Comparison of ENCODE assay signal across 8 cellular contexts in genomic region chr9:121206516-121207370, GRCh38. TPM values are rescaled to one million over a fixed set of nuclear protein-coding genes. Genes with fewer than 3 reads are reported as not detected.
DNase-seq lines count a peak whose midpoint lies in the region; ATAC-seq, FAIRE-seq and TF ChIP-seq lines count a peak whose summit lies in the region.

No MANE protein-coding gene starts in this region.

- ATAC-seq in GM19455 (IDR thresholded peaks at IDR 0.05; ENCODE audit: unreplicated experiment) (peak; percentile 24), HG03175 (IDR thresholded peaks at IDR 0.05; ENCODE audit: unreplicated experiment) (peak; percentile 36)

- H3K36me3 Mint-ChIP-seq in dendritic cell treated with granulocyte-macrophage colony-stimulating factor and Interleukin-4, amounts not matched to agents 40 ng/mL and 50 ng/mL, for 4 days (ENCODE audit: low read depth), result peaks cover 2% of the 10 kb centered on the region

- TF ChIP-seq POLR2A in GM12892 (IDR thresholded peaks at IDR 0.05; ENCODE audit: low read depth, low read length) (no peak), transverse colon (IDR thresholded peaks at IDR 0.05) (no peak), esophagus muscularis mucosa (IDR thresholded peaks at IDR 0.05; ENCODE audit: low read depth) (no peak)

- H3K36me3 ChIP-seq in transverse colon (no peaks in the 10 kb centered on the region), esophagus muscularis mucosa (no peaks in the 10 kb centered on the region)

- H3K4me1 ChIP-seq in transverse colon, result peaks cover 0 to 5% (median 0%) of the 10 kb centered on the region in 4 donors
- H3K4me1 ChIP-seq in esophagus muscularis mucosa, result peaks cover 0 to 8% (median 6%) of the 10 kb centered on the region in 4 donors

- H3K27ac ChIP-seq in transverse colon (no peak overlapping the region), esophagus muscularis mucosa (replicated peaks in 1 of 4) (no peak overlapping the region)

- H3K27ac Mint-ChIP-seq in dendritic cell treated with granulocyte-macrophage colony-stimulating factor and Interleukin-4, amounts not matched to agents 40 ng/mL and 50 ng/mL, for 4 days, result peak overlapping the region; percentile 50

- 76 to 79% methylated on average over 8 of the region's 8 CpGs for WGBS in transverse colon (ENCODE audit: low coverage in 1 of 2), 2 donors
- WGBS in esophagus muscularis mucosa, result 66% methylated on average over 8 of the region's 8 CpGs

- intact Hi-C loops in dendritic cell treated with granulocyte-macrophage colony-stimulating factor and Interleukin-4, amounts not matched to agents 40 ng/mL and 50 ng/mL, for 4 days (cut with micrococcal nuclease), result no loop called here
- intact Hi-C loops in transverse colon (cut with DNase I; ENCODE audit: low total_unique reads), result no loop called here
- intact Hi-C loops in esophagus muscularis mucosa (cut with DNase I), result no loop called here

- H3K9me3 ChIP-seq in transverse colon, result no peaks in the 10 kb centered on the region
- H3K9me3 ChIP-seq in esophagus muscularis mucosa, result no peaks in the 10 kb centered on the region

- H3K4me3 ChIP-seq in transverse colon, result no peak overlapping the region
- H3K4me3 ChIP-seq in esophagus muscularis mucosa, result no peak overlapping the region

- H3K27me3 Mint-ChIP-seq in dendritic cell treated with granulocyte-macrophage colony-stimulating factor and Interleukin-4, amounts not matched to agents 40 ng/mL and 50 ng/mL, for 4 days, result no peaks in the 10 kb centered on the region

- H3K9me3 Mint-ChIP-seq in dendritic cell treated with granulocyte-macrophage colony-stimulating factor and Interleukin-4, amounts not matched to agents 40 ng/mL and 50 ng/mL, for 4 days, result no peaks in the 10 kb centered on the region

- DNase-seq in GM12892 (ENCODE audit: insufficient read length), result no peak
- DNase-seq in transverse colon, result no peak
- no peak for DNase-seq in NCI-H146 treated with DMSO at 0.1 percent for 48 hours (lab: John Stamatoyannopoulos, UW; ENCODE audit: unreplicated experiment)
- DNase-seq in esophagus muscularis mucosa (ENCODE audit: extremely low spot score), result no peak
- DNase-seq in NCI-H187 treated with DMSO at 0.1 percent for 48 hours (lab: John Stamatoyannopoulos, UW), result no peak

- peak; percentile 83 for FAIRE-seq in GM12892 (lab: Jason Lieb, UNC)

- TF ChIP-seq EP300 in transverse colon (IDR thresholded peaks at IDR 0.05; ENCODE audit: low read depth) (no peak), esophagus muscularis mucosa (IDR thresholded peaks at IDR 0.05) (no peak)

- in situ Hi-C loops in transverse colon (cut with MboI; ENCODE audit: low pct_ligation_motif_present in 1 of 4, low pct_unique_long_range_greater_than_20kb in 1 of 4, low sequenced_read_pairs in 3 of 4), result loop anchor here in 2 of 4 donors (25.0 kb wide), 1 partner anchor 106 kb away; no protein-coding TSS in a partner anchor

- H3K27me3 ChIP-seq in transverse colon (no peaks in the 10 kb centered on the region), esophagus muscularis mucosa (no peaks in the 10 kb centered on the region)

- peaks cover 56% of the 10 kb centered on the region for H3K4me1 Mint-ChIP-seq in dendritic cell treated with granulocyte-macrophage colony-stimulating factor and Interleukin-4, amounts not matched to agents 40 ng/mL and 50 ng/mL, for 4 days (ENCODE audit: low read depth)

- H3K4me3 Mint-ChIP-seq in dendritic cell treated with granulocyte-macrophage colony-stimulating factor and Interleukin-4, amounts not matched to agents 40 ng/mL and 50 ng/mL, for 4 days, result no peak overlapping the region

- TF ChIP-seq CTCF in transverse colon (IDR thresholded peaks at IDR 0.05) (no peak), esophagus muscularis mucosa (IDR thresholded peaks at IDR 0.05) (no peak)

RNA-seq across cellular contexts. Expression of gene RAB14, which starts 5.1 kb away (rescaled TPM):
- 24.5 TPM for polyA plus RNA-seq in GM12892 (2012; ENCODE audit: missing spikeins)
- 10 to 100 TPM; 20.7 to 50.3 (median 37.9) TPM for total RNA-seq in transverse colon
- total RNA-seq in esophagus muscularis mucosa, result 10 to 100 TPM; 28.5 to 30.7 (median 29.5) TPM
